11 cellular contexts compared by ENCODE assay signal in genomic region chr13:59409211-59409610, GRCh38.
DNase-seq lines count a peak whose midpoint lies in the region; ATAC-seq and TF ChIP-seq lines count a peak whose summit lies in the region.
"Had no signal": no experiment of that assay in that cellular context is flagged by ENCODE, and none has a peak within 500 bp of the region (broad histone marks: within the 10 kb centered on the region; RNA-seq: fewer than 3 reads in every experiment).

No MANE protein-coding gene starts in this region.

- H3K36me3 ChIP-seq in GM23338 (ENCODE audit: insufficient read depth) = peaks cover 4% of the 10 kb centered on the region; the same call in 1 of the 2 replicates
- no peaks in the 10 kb centered on the region for H3K36me3 ChIP-seq in gastroesophageal sphincter
- H3K36me3 ChIP-seq in neuronal stem cell (replicated peaks in 1 of 2; ENCODE audit: control insufficient read depth in 2 of 2, insufficient read depth in 2 of 2, low read length in 2 of 2) = no peaks in the 10 kb centered on the region

- TF ChIP-seq EP300 in gastroesophageal sphincter (IDR thresholded peaks at IDR 0.05) = no peak

- ATAC-seq in GM23338 (peak; percentile 70), gastroesophageal sphincter (peak; percentile 31), GM19395 (IDR thresholded peaks at IDR 0.05; ENCODE audit: unreplicated experiment) (no peak), HG03175 (IDR thresholded peaks at IDR 0.05; ENCODE audit: unreplicated experiment) (no peak)

- 0% methylated on average over 1 of the region's 2 CpGs; no CpG with 5 or more reads in 1 of the 2 donors for WGBS in gastroesophageal sphincter (ENCODE audit: low coverage in 1 of 2), 2 donors
- no CpG with 5 or more reads among the region's 2 CpGs for WGBS in neuronal stem cell (ENCODE audit: extremely low coverage in 2 of 2, insufficient read length in 2 of 2, insufficient replicate concordance in 1 of 2), 2 donors

- no peak overlapping the region for H2BK120ac ChIP-seq in neuronal stem cell (ENCODE audit: low read depth, low read length)

- H3K27ac Mint-ChIP-seq in GM23338 = peak overlapping the region; percentile 93
- H3K27ac Mint-ChIP-seq: IgD-negative memory B cell, memory B cell had no signal

- peaks cover 44% of the 10 kb centered on the region for H3K36me3 Mint-ChIP-seq in GM23338 (ENCODE audit: low read depth)
- H3K36me3 Mint-ChIP-seq: IgD-negative memory B cell, memory B cell had no signal

- H3K9me2 ChIP-seq in GM23338 (ENCODE audit: insufficient read depth) = 0 out of 2 replicates have a peak, but pooled peaks cover 4% of the 10 kb centered on the region

- H2BK12ac ChIP-seq in neuronal stem cell (ENCODE audit: low read length) = no peak overlapping the region

- H3K27ac ChIP-seq in GM23338 (ENCODE audit: low read depth) (peak overlapping the region; percentile 27; the same call in 1 of the 2 replicates), gastroesophageal sphincter (peak overlapping the region; percentile 25 to 69 (median 39)), neuronal stem cell (replicated peaks; ENCODE audit: low read length) (no peak overlapping the region)
- H3K27ac ChIP-seq: skin epidermis had no signal

- H2AFZ ChIP-seq in GM23338 (no peak overlapping the region; the same call in 1 of the 2 replicates), neuronal stem cell (ENCODE audit: low read length) (peak overlapping the region; percentile 25)

- TF ChIP-seq POLR2A in gastroesophageal sphincter (IDR thresholded peaks at IDR 0.05) = no peak

- H2AK5ac ChIP-seq in neuronal stem cell (ENCODE audit: low read depth, low read length) = no peak overlapping the region

- H3K9me3 ChIP-seq in gastroesophageal sphincter (no peaks in the 10 kb centered on the region), neuronal stem cell (replicated peaks in 1 of 2; ENCODE audit: control insufficient read depth in 2 of 2, insufficient read depth in 1 of 2, low read depth in 1 of 2, low read length in 2 of 2) (peaks cover 0 to 3% of the 10 kb centered on the region in 2 donors)

- no peak overlapping the region for H3K4me3 Mint-ChIP-seq in GM23338
- H3K4me3 Mint-ChIP-seq: IgD-negative memory B cell, memory B cell had no signal

- H3K4me1 ChIP-seq in GM23338 (ENCODE audit: insufficient read depth) = peaks cover 28% of the 10 kb centered on the region
- H3K4me1 ChIP-seq in gastroesophageal sphincter = peaks cover 10 to 18% (median 11%) of the 10 kb centered on the region in 3 donors
- H3K4me1 ChIP-seq in neuronal stem cell (ENCODE audit: control insufficient read depth in 2 of 2, insufficient read depth in 1 of 2, low read depth in 1 of 2, low read length in 2 of 2) = peaks cover 0 to 11% of the 10 kb centered on the region in 2 donors

- H3F3A ChIP-seq in GM23338 (replicated peaks; ENCODE audit: low read depth) = no peaks in the 10 kb centered on the region

- no peaks in the 10 kb centered on the region for H3K79me1 ChIP-seq in neuronal stem cell (ENCODE audit: low read depth, low read length)

- H2BK15ac ChIP-seq in neuronal stem cell (ENCODE audit: low read length) = no peak overlapping the region

- no peaks in the 10 kb centered on the region for H3K27me3 ChIP-seq in GM23338 (ENCODE audit: insufficient read depth)
- H3K27me3 ChIP-seq in gastroesophageal sphincter = no peaks in the 10 kb centered on the region
- no peaks in the 10 kb centered on the region for H3K27me3 ChIP-seq in neuronal stem cell (ENCODE audit: control insufficient read depth in 3 of 3, insufficient read depth in 3 of 3, low read depth in 1 of 3, low read length in 3 of 3)

- no peak overlapping the region for H3K4ac ChIP-seq in neuronal stem cell (ENCODE audit: low read length)

- H3K4me1 Mint-ChIP-seq in GM23338 = peaks cover 44% of the 10 kb centered on the region
- H3K4me1 Mint-ChIP-seq: IgD-negative memory B cell, memory B cell had no signal

- no peak overlapping the region for H4K91ac ChIP-seq in neuronal stem cell (ENCODE audit: low read depth, low read length, poor library complexity)

- H3K79me2 ChIP-seq in GM23338 (replicated peaks; ENCODE audit: insufficient read depth) = no peaks in the 10 kb centered on the region

- H3K14ac ChIP-seq in neuronal stem cell (ENCODE audit: low read length) = no peak overlapping the region

- DNase-seq in GM23338 (ENCODE audit: low spot score) = peak; percentile 48
- DNase-seq in NCI-H82 treated with DMSO at 0.1 percent for 48 hours (lab: John Stamatoyannopoulos, UW; ENCODE audit: unreplicated experiment) = peak; percentile 98
- DNase-seq in neuronal stem cell (ENCODE audit: low spot score) = no peak
- no peak for DNase-seq in cerebellar cortex (ENCODE audit: low spot score)
- DNase-seq in effector CD4-positive, alpha-beta T cell = no peak

- H3K18ac ChIP-seq in neuronal stem cell (ENCODE audit: low read length) = no peak overlapping the region

- no peak overlapping the region for H3K9ac ChIP-seq in neuronal stem cell (ENCODE audit: low read depth, low read length, poor library complexity)

- no peak overlapping the region for H3K23ac ChIP-seq in neuronal stem cell (ENCODE audit: low read depth, low read length, poor library complexity)

- H3K4me2 ChIP-seq in GM23338 (peak overlapping the region; percentile 59), neuronal stem cell (ENCODE audit: insufficient read depth, low read length, poor library complexity, severe bottlenecking) (no peak overlapping the region)

- H4K20me1 ChIP-seq in GM23338 (replicated peaks; ENCODE audit: insufficient read depth) = no peaks in the 10 kb centered on the region

- H4K8ac ChIP-seq in neuronal stem cell (ENCODE audit: low read depth, low read length) = no peak overlapping the region

- H3K27me3 Mint-ChIP-seq in GM23338 (ENCODE audit: insufficient read depth, low read depth, poor library complexity) = peaks cover 12% of the 10 kb centered on the region
- H3K27me3 Mint-ChIP-seq: IgD-negative memory B cell, memory B cell had no signal

- H3K4me3 ChIP-seq in GM23338 (peak overlapping the region; percentile 17; the same call in 1 of the 2 replicates), gastroesophageal sphincter (no peak overlapping the region), neuronal stem cell (ENCODE audit: low read length in 2 of 2) (no peak overlapping the region)
- H3K4me3 ChIP-seq: skin epidermis had no signal

- no peak overlapping the region for H2BK5ac ChIP-seq in neuronal stem cell (ENCODE audit: low read length)

- TF ChIP-seq CTCF in GM23338 (conservative IDR thresholded peaks at IDR 0.05; ENCODE audit: low read depth in 2 of 2) (no peak), gastroesophageal sphincter (IDR thresholded peaks at IDR 0.05) (no peak)

- H3K9me3 Mint-ChIP-seq in GM23338 = peaks cover 37% of the 10 kb centered on the region

TF ChIP-seq in GM23338, 12 proteins besides CTCF, POLR2A, EP300 and RAD21 (continues in another document):
- TF ChIP-seq ZNF114 (CRISPR knock-in tag; IDR thresholded peaks at IDR 0.05) (no peak), ZNF331 (CRISPR knock-in tag; IDR thresholded peaks at IDR 0.05; ENCODE audit: low read depth) (no peak), STAT1 (IDR thresholded peaks at IDR 0.05; ENCODE audit: unreplicated experiment) (no peak), REST (IDR thresholded peaks at IDR 0.05; ENCODE audit: unreplicated experiment) (no peak), CREB1 (CRISPR knock-in tag; IDR thresholded peaks at IDR 0.05; ENCODE audit: low read depth) (no peak), EZH2phosphoT487 (IDR thresholded peaks at IDR 0.05; ENCODE audit: unreplicated experiment) (no peak)

Comparison
In these comparisons a context has a peak if more than half of its experiments do, and no peak if none do; other contexts are left out.
1. ATAC-seq: peak in GM23338 (single experiment) and gastroesophageal sphincter (single experiment); none in GM19395 (single experiment) and HG03175 (single experiment).
2. DNase-seq: peak in GM23338 (single experiment) and NCI-H82 treated with DMSO at 0.1 percent for 48 hours (single experiment); none in neuronal stem cell (single experiment), cerebellar cortex (single experiment) and effector CD4-positive, alpha-beta T cell (single experiment).